23 cellular contexts compared by ENCODE assay signal in genomic region chr6:107321793-107322192, GRCh38.
"Had no signal": no experiment of that assay in that cellular context is flagged by ENCODE, and none has a peak within 500 bp of the region (broad histone marks: within the 10 kb centered on the region; RNA-seq: fewer than 3 reads in every experiment).

No MANE protein-coding gene starts in this region.

- H3K4me2 ChIP-seq: hepatocyte had no signal

- H3K36me3 ChIP-seq: ascending aorta, breast epithelium, lower lobe of right lung, suprapubic skin, transverse colon, uterus had no signal

- H3K79me2 ChIP-seq: hepatocyte had no signal

- H3K27ac Mint-ChIP-seq: activated B cell treated with CpG ODN at 0.5 μM for 24 hours; activated CD4-positive, alpha-beta T cell treated with anti-CD3 and anti-CD28 coated beads, Interleukin-2, amount 10 ng/mL, durations not matched to agents 24 days and 14 days; nephron; T-helper 2 cell treated with Interferon-gamma antibody and Interleukin-4, amounts not matched to agents 5 μg/mL and 100 μg/mL, for 36 hours had no signal

- H3K4me1 Mint-ChIP-seq: nephron had no signal

- H3K4me3 ChIP-seq: ascending aorta, breast epithelium, coronary artery, hepatocyte, lower lobe of right lung, SK-N-MC, spleen, suprapubic skin, transverse colon, uterus had no signal

- ATAC-seq: foreskin keratinocyte, lower lobe of right lung had no signal

- DNase-seq: activated B cell treated with CpG ODN at 0.5 μM for 24 hours; activated CD4-positive, alpha-beta T cell treated with anti-CD3 and anti-CD28 coated beads, Interleukin-2, amount 10 ng/mL, durations not matched to agents 24 days and 14 days; activated CD8-positive, alpha-beta memory T cell treated with anti-CD3 and anti-CD28 coated beads for 24 hours; activated CD8-positive, alpha-beta memory T cell treated with anti-CD3 and anti-CD28 coated beads, Interleukin-2, amount 50 U/mL, for 48 hours; activated effector memory CD4-positive, alpha-beta T cell treated with Interleukin-2 at 50 U/mL for 16 hours; foreskin keratinocyte; lower lobe of right lung; midbrain; occipital lobe; retina; spleen; stimulated activated CD4-positive, alpha-beta T cell treated with anti-CD3 and anti-CD28 coated beads, Interleukin-4, amount 100 ng/mL, for 4 hours; stimulated activated naive CD4-positive, alpha-beta T cell treated with Interleukin-2 at 50 U/mL for 16 hours; transverse colon; uterus had no signal

- H3K27ac ChIP-seq: ascending aorta, breast epithelium, coronary artery, foreskin keratinocyte, hepatocyte, lower lobe of right lung, SK-N-MC, spleen, suprapubic skin, transverse colon, uterus had no signal

- H3K9me3 Mint-ChIP-seq: activated B cell treated with CpG ODN at 0.5 μM for 24 hours; activated CD4-positive, alpha-beta T cell treated with anti-CD3 and anti-CD28 coated beads, Interleukin-2, amount 10 ng/mL, durations not matched to agents 24 days and 14 days; nephron; T-helper 2 cell treated with Interferon-gamma antibody and Interleukin-4, amounts not matched to agents 5 μg/mL and 100 μg/mL, for 36 hours had no signal

- H3K4me1 ChIP-seq: ascending aorta, breast epithelium, lower lobe of right lung, suprapubic skin, transverse colon, uterus had no signal

- H3K9me3 ChIP-seq: ascending aorta, breast epithelium, lower lobe of right lung, spleen, suprapubic skin, transverse colon, uterus had no signal

- H3K27me3 ChIP-seq: ascending aorta, breast epithelium, foreskin keratinocyte, hepatocyte, spleen, suprapubic skin, transverse colon, uterus had no signal

- H2AFZ ChIP-seq: hepatocyte had no signal

- H3K4me3 Mint-ChIP-seq: activated B cell treated with CpG ODN at 0.5 μM for 24 hours; activated CD4-positive, alpha-beta T cell treated with anti-CD3 and anti-CD28 coated beads, Interleukin-2, amount 10 ng/mL, durations not matched to agents 24 days and 14 days; nephron; T-helper 2 cell treated with Interferon-gamma antibody and Interleukin-4, amounts not matched to agents 5 μg/mL and 100 μg/mL, for 36 hours had no signal

- H3K27me3 Mint-ChIP-seq: activated B cell treated with CpG ODN at 0.5 μM for 24 hours; activated CD4-positive, alpha-beta T cell treated with anti-CD3 and anti-CD28 coated beads, Interleukin-2, amount 10 ng/mL, durations not matched to agents 24 days and 14 days had no signal
